In genomic region chrX:14029425-14030247, GRCh38 we compare ENCODE assay signal across 8 cellular contexts. TPM values are rescaled to one million over a fixed set of nuclear protein-coding genes. Genes with fewer than 3 reads are reported as not detected.
DNase-seq lines count a peak whose midpoint lies in the region; ATAC-seq and TF ChIP-seq lines count a peak whose summit lies in the region.

GEMIN8 (minus strand) TSS chrX:14029892; CDS start chrX:14021478, 8,414 bp downstream.

- 0% methylated on average over 71 of the region's 71 CpGs; no CpG with 5 or more reads in 1 of the 2 experiments for WGBS in endodermal cell (ENCODE audit: insufficient coverage in 1 of 2, insufficient read length in 1 of 2), 2 experiments

- DNase-seq in CD8-positive, alpha-beta memory T cell, result peak; percentile 77 to 93 (median 91)
- peak; percentile 56 for DNase-seq in HS-5 (ENCODE audit: low read depth)
- DNase-seq in NOMO-1 (lab: John Stamatoyannopoulos, UW; ENCODE audit: unreplicated experiment in 2 of 2), result peak; percentile 81 to 83
- peak; percentile 90 for DNase-seq in activated CD8-positive, alpha-beta memory T cell treated with anti-CD3 and anti-CD28 coated beads, Interleukin-2, amount 10 ng/mL, durations not matched to agents 7 days and 5 days
- DNase-seq in endodermal cell, result peak; percentile 91
- peak; percentile 96 for DNase-seq in mesenteric fat pad (ENCODE audit: low spot score)
- peak; percentile 67 for DNase-seq in stimulated activated CD8-positive, alpha-beta memory T cell treated with anti-CD3 and anti-CD28 coated beads, Interleukin-15, amount 100 ng/mL, for 24 hours (ENCODE audit: low read depth)

- peak; percentile 91 for ATAC-seq in GM19467 (IDR thresholded peaks at IDR 0.05; ENCODE audit: unreplicated experiment)
- peak; percentile 94 for ATAC-seq in activated CD8-positive, alpha-beta memory T cell treated with anti-CD3 and anti-CD28 coated beads, Interleukin-2, amount 10 ng/mL, durations not matched to agents 7 days and 5 days

- H3K27me3 Mint-ChIP-seq in CD8-positive, alpha-beta memory T cell, result peaks cover 6 to 9% of the 10 kb centered on the region in 2 donors
- peaks cover 2% of the 10 kb centered on the region for H3K27me3 Mint-ChIP-seq in activated CD8-positive, alpha-beta memory T cell treated with anti-CD3 and anti-CD28 coated beads, Interleukin-2, amount 10 ng/mL, durations not matched to agents 7 days and 5 days
- H3K27me3 Mint-ChIP-seq in endodermal cell (ENCODE audit: insufficient read depth), result no peaks in the 10 kb centered on the region

- peaks cover 0 to 5% (median 4%) of the 10 kb centered on the region in 3 donors for H3K36me3 Mint-ChIP-seq in CD8-positive, alpha-beta memory T cell
- H3K36me3 Mint-ChIP-seq in activated CD8-positive, alpha-beta memory T cell treated with anti-CD3 and anti-CD28 coated beads, Interleukin-2, amount 10 ng/mL, durations not matched to agents 7 days and 5 days, result no peaks in the 10 kb centered on the region
- no peaks in the 10 kb centered on the region for H3K36me3 Mint-ChIP-seq in endodermal cell (ENCODE audit: low read depth)

- H3K27me3 ChIP-seq in CD8-positive, alpha-beta memory T cell (ENCODE audit: insufficient read depth, low read length, poor library complexity, severe bottlenecking), result no peaks in the 10 kb centered on the region
- no peaks in the 10 kb centered on the region for H3K27me3 ChIP-seq in endodermal cell (ENCODE audit: control insufficient read depth, insufficient read depth, low read length, poor library complexity, severe bottlenecking)

- peak within 1 kb of the TSS; percentile 88 for H3K27ac ChIP-seq in CD8-positive, alpha-beta memory T cell (ENCODE audit: low read depth, low read length)
- peak within 1 kb of the TSS; percentile 86 for H3K27ac ChIP-seq in endodermal cell (ENCODE audit: low read depth, low read length)

- no peaks in the 10 kb centered on the region for H3K36me3 ChIP-seq in CD8-positive, alpha-beta memory T cell (ENCODE audit: insufficient read depth, low read length)
- H3K36me3 ChIP-seq in endodermal cell (ENCODE audit: control insufficient read depth, insufficient read depth, low read length), result no peaks in the 10 kb centered on the region

- H3K4me1 Mint-ChIP-seq in CD8-positive, alpha-beta memory T cell, result peaks cover 42 to 47% (median 47%) of the 10 kb centered on the region in 3 donors
- H3K4me1 Mint-ChIP-seq in activated CD8-positive, alpha-beta memory T cell treated with anti-CD3 and anti-CD28 coated beads, Interleukin-2, amount 10 ng/mL, durations not matched to agents 7 days and 5 days, result peaks cover 36% of the 10 kb centered on the region
- peaks cover 18% of the 10 kb centered on the region for H3K4me1 Mint-ChIP-seq in endodermal cell

- peak within 1 kb of the TSS; percentile 90 to 98 (median 96) for H3K4me3 Mint-ChIP-seq in CD8-positive, alpha-beta memory T cell
- peak within 1 kb of the TSS; percentile 85 for H3K4me3 Mint-ChIP-seq in activated CD8-positive, alpha-beta memory T cell treated with anti-CD3 and anti-CD28 coated beads, Interleukin-2, amount 10 ng/mL, durations not matched to agents 7 days and 5 days
- H3K4me3 Mint-ChIP-seq in endodermal cell, result peak within 1 kb of the TSS; percentile 60

- peak within 1 kb of the TSS; percentile 98 to 100 (median 100) for H3K27ac Mint-ChIP-seq in CD8-positive, alpha-beta memory T cell
- H3K27ac Mint-ChIP-seq in activated CD8-positive, alpha-beta memory T cell treated with anti-CD3 and anti-CD28 coated beads, Interleukin-2, amount 10 ng/mL, durations not matched to agents 7 days and 5 days, result peak within 1 kb of the TSS; percentile 96
- peak within 1 kb of the TSS; percentile 85 for H3K27ac Mint-ChIP-seq in endodermal cell

- peak within 1 kb of the TSS; percentile 67 for H3K9ac ChIP-seq in endodermal cell (ENCODE audit: extremely low read depth, low read length, poor library complexity, severe bottlenecking)

- no peaks in the 10 kb centered on the region for H3K9me3 ChIP-seq in CD8-positive, alpha-beta memory T cell (ENCODE audit: low read length)
- no peaks in the 10 kb centered on the region for H3K9me3 ChIP-seq in endodermal cell (ENCODE audit: control insufficient read depth, low read length)

- peak within 1 kb of the TSS; percentile 62 for H3K4me3 ChIP-seq in CD8-positive, alpha-beta memory T cell (ENCODE audit: low read length)
- H3K4me3 ChIP-seq in endodermal cell (ENCODE audit: low read length), result peak within 1 kb of the TSS; percentile 88

- CTCF ChIA-PET in CD8-positive, alpha-beta memory T cell (lab: Charles Lee), result interaction anchor here (0.6 to 1.4 kb wide), 5 partner anchors 295 to 524 kb away, joined by 3 to 4 read pairs (median 3); partner anchors contain the start of genes OFD1, TCEANC and TRAPPC2
- CTCF ChIA-PET in activated CD8-positive, alpha-beta memory T cell treated with anti-CD3 and anti-CD28 coated beads, Interleukin-2, amount 10 ng/mL, durations not matched to agents 7 days and 5 days (lab: Charles Lee), result interaction anchor here (1.2 to 2.7 kb wide), 2 partner anchors 522 to 1128 kb away, joined by 3 to 10 read pairs; no protein-coding TSS in a partner anchor

- H3K4me1 ChIP-seq in CD8-positive, alpha-beta memory T cell (ENCODE audit: insufficient read depth, low read length), result peaks cover 34% of the 10 kb centered on the region
- H3K4me1 ChIP-seq in endodermal cell (ENCODE audit: control insufficient read depth, insufficient read depth, low read length), result no peaks in the 10 kb centered on the region

- no peaks in the 10 kb centered on the region for H3K9me3 Mint-ChIP-seq in CD8-positive, alpha-beta memory T cell
- no peaks in the 10 kb centered on the region for H3K9me3 Mint-ChIP-seq in activated CD8-positive, alpha-beta memory T cell treated with anti-CD3 and anti-CD28 coated beads, Interleukin-2, amount 10 ng/mL, durations not matched to agents 7 days and 5 days (ENCODE audit: low read depth)
- peaks cover 42% of the 10 kb centered on the region for H3K9me3 Mint-ChIP-seq in endodermal cell

- no peak for TF ChIP-seq CTCF in endodermal cell (conservative IDR thresholded peaks at IDR 0.05)

- POLR2A ChIA-PET in CD8-positive, alpha-beta memory T cell (lab: Charles Lee), result interaction anchor here (0.6 to 0.8 kb wide), 2 partner anchors 293 to 522 kb away, joined by 3 read pairs; no protein-coding TSS in a partner anchor

RNA-seq across cellular contexts. Expression of gene GEMIN8, which starts in this region (rescaled TPM):
- 10 to 100 TPM; 10.4 to 13.3 TPM for total RNA-seq in CD8-positive, alpha-beta memory T cell
- polyA plus RNA-seq in CD8-positive, alpha-beta memory T cell, result 27.9 TPM
- 10 to 100 TPM; 11.7 to 12.7 TPM for total RNA-seq in activated CD8-positive, alpha-beta memory T cell treated with anti-CD3 and anti-CD28 coated beads, Interleukin-2, amount 10 ng/mL, durations not matched to agents 7 days and 5 days
- total RNA-seq in endodermal cell (10 to 100 TPM; 18.2 to 23.6 TPM), mesenteric fat pad (16.3 TPM)
- polyA plus RNA-seq in endodermal cell (2013, experiment 1 of 2), result 28.4 TPM
- 29.0 TPM for polyA plus RNA-seq in endodermal cell (2013, experiment 2 of 2)

Comparison
In these comparisons a context has a peak if more than half of its experiments do, and no peak if none do; other contexts are left out.
1. Peak in every context shown above with its lines: DNase-seq, ATAC-seq, H3K4me3 ChIP-seq and H3K27ac ChIP-seq.